ENCODE assay signal across 1 cellular context in the genomic region with DNA sequence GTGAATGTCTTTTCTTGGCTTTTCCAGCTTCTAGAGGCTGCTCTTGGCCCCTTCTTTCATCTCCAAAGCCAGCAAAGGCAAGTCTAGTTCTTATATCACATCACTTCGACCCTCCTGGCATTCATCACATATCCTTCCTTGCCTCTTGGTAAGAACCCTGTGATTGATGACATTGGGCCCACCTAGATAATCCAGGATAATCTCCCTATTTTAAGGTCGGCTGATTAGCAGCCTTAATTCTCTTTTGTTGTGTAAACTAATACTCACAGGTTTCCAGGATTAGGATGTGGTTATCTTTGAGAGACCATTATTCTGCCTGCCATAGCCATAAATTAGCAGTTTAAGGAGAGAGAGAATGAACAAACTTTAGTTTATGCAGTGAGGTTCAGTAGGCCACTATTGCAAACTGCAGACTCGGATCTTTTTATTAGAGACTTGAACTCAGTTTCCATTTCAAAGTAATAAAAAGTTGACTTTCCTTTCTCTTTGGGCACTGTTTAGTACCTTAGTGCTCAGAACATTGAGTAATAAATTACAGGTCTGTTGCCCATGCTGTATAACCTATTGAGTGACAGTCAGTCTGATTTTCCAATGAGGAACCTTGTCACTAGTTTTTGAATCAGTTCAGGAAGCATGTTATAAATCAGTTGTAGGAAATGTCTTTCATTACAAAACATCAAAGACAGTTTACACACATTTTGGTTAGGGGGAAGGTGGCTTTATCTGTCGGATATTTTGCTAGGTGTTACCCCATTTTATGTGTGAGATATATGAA.
TF ChIP-seq lines count a peak whose summit lies in the region.

No MANE protein-coding gene starts in this region.

TF ChIP-seq in SK-N-SH, 30 proteins besides CTCF, POLR2A, EP300 and RAD21 (continued from another document):
- TF ChIP-seq POLR2AphosphoS5 (IDR thresholded peaks at IDR 0.05; ENCODE audit: low read depth, low read length) (no peak), NFIC (IDR thresholded peaks at IDR 0.05; ENCODE audit: borderline replicate concordance) (no peak), FOXJ3 (CRISPR knock-in tag; IDR thresholded peaks at IDR 0.05) (no peak), TAF1 (IDR thresholded peaks at IDR 0.05; ENCODE audit: borderline replicate concordance, low read depth, low read length) (no peak), EZH2phosphoT487 (IDR thresholded peaks at IDR 0.05; ENCODE audit: borderline replicate concordance, low read depth) (no peak), USF2 (IDR thresholded peaks at IDR 0.05; ENCODE audit: borderline replicate concordance, low read depth, low read length) (no peak), TCF12 (IDR thresholded peaks at IDR 0.05) (no peak), JUND (IDR thresholded peaks at IDR 0.05) (no peak), TEAD4 (IDR thresholded peaks at IDR 0.05; ENCODE audit: borderline replicate concordance, insufficient read depth) (no peak), RXRA (IDR thresholded peaks at IDR 0.05; ENCODE audit: borderline replicate concordance, low read depth) (no peak)
- TF ChIP-seq, protein P1, sequence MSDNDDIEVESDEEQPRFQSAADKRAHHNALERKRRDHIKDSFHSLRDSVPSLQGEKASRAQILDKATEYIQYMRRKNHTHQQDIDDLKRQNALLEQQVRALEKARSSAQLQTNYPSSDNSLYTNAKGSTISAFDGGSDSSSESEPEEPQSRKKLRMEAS (IDR thresholded peaks at IDR 0.05; ENCODE audit: low read depth), result no peak
